In genomic region chr6:85641522-85641915, GRCh38 we compare ENCODE assay signal across 8 cellular contexts. TPM values are rescaled to one million over a fixed set of nuclear protein-coding genes. Genes with fewer than 3 reads are reported as not detected.
DNase-seq lines count a peak whose midpoint lies in the region; ATAC-seq and TF ChIP-seq lines count a peak whose summit lies in the region.

No MANE protein-coding gene starts in this region.

- H2AFZ ChIP-seq in SU-DHL-6 (ENCODE audit: low read depth, low read length, severe bottlenecking) (no peak overlapping the region), trophoblast cell (ENCODE audit: insufficient read depth, low read length, poor library complexity) (no peak overlapping the region)

- WGBS in trophoblast cell (ENCODE audit: extremely low coverage, insufficient coverage, insufficient read length): no CpG with 5 or more reads among the region's 14 CpGs

- H3K4me3 Mint-ChIP-seq in activated CD4-positive, alpha-beta T cell treated with anti-CD3 and anti-CD28 coated beads for 36 hours: peak overlapping the region; percentile 88

- DNase-seq in activated CD4-positive, alpha-beta T cell treated with anti-CD3 and anti-CD28 coated beads for 36 hours: no peak
- no peak for DNase-seq in activated CD4-positive, alpha-beta T cell treated with anti-CD3 and anti-CD28 coated beads, Interleukin-2, amount 50 U/mL, for 1 hour
- DNase-seq in fibroblast of mammary gland (ENCODE audit: low read depth) (peak; percentile 37), trophoblast cell (peak in 1 of 2 donors; percentile 6)

- peaks cover 44% of the 10 kb centered on the region for H3K36me3 ChIP-seq in SU-DHL-6 (ENCODE audit: low read length)
- peaks cover 7 to 8% of the 10 kb centered on the region in 2 experiments for H3K36me3 ChIP-seq in trophoblast cell (ENCODE audit: control insufficient read depth in 1 of 2, insufficient read depth in 2 of 2, low read length in 2 of 2)

- POLR2A ChIA-PET in activated CD4-positive, alpha-beta T cell treated with anti-CD3 and anti-CD28 coated beads for 36 hours (lab: Charles Lee): interaction anchor here (1.0 to 8.3 kb wide), 6 partner anchors 10 to 48 kb away, joined by 3 to 265 read pairs (median 14); partner anchors contain the start of gene SNX14

- no peak for ATAC-seq in activated CD4-positive, alpha-beta T cell treated with anti-CD3 and anti-CD28 coated beads for 36 hours
- ATAC-seq in HG03432 (IDR thresholded peaks at IDR 0.05; ENCODE audit: unreplicated experiment) (no peak), GM21528 (IDR thresholded peaks at IDR 0.05; ENCODE audit: low FRiP score, unreplicated experiment) (no peak), HG03045 (IDR thresholded peaks at IDR 0.05; ENCODE audit: unreplicated experiment) (no peak)

- H3K4me1 Mint-ChIP-seq in activated CD4-positive, alpha-beta T cell treated with anti-CD3 and anti-CD28 coated beads for 36 hours: peaks cover 58% of the 10 kb centered on the region

- H3K4me2 ChIP-seq in SU-DHL-6 (ENCODE audit: low read depth, low read length, poor library complexity, severe bottlenecking) (peak overlapping the region; percentile 70), trophoblast cell (ENCODE audit: low read length) (peak overlapping the region; percentile 62)

- no peak overlapping the region for H3K23ac ChIP-seq in trophoblast cell (ENCODE audit: low read length)

- H4K8ac ChIP-seq in trophoblast cell (ENCODE audit: low read depth, low read length): no peak overlapping the region

- intact Hi-C loops in activated CD4-positive, alpha-beta T cell treated with anti-CD3 and anti-CD28 coated beads for 36 hours (cut with DNase I, micrococcal nuclease): loop anchor here in 1 of 2 experiments (2.0 to 10.0 kb wide), 3 partner anchors 15 to 1951 kb away; partner anchors contain the start of genes CYB5R4, ORC3 and RIPPLY2

- CTCF ChIA-PET in activated CD4-positive, alpha-beta T cell treated with anti-CD3 and anti-CD28 coated beads for 36 hours (lab: Charles Lee): interaction anchor here (1.3 to 1.5 kb wide), 2 partner anchors 31 to 37 kb away, joined by 5 to 7 read pairs; no protein-coding TSS in a partner anchor

- peak overlapping the region; percentile 11 for H3K18ac ChIP-seq in trophoblast cell (ENCODE audit: low read length)

- peak overlapping the region; percentile 18 for H4K91ac ChIP-seq in trophoblast cell (ENCODE audit: low read depth, low read length)

- H3K27me3 ChIP-seq in SU-DHL-6 (ENCODE audit: low read length): no peaks in the 10 kb centered on the region
- no peaks in the 10 kb centered on the region for H3K27me3 ChIP-seq in trophoblast cell (ENCODE audit: insufficient read depth, low read length)

- no peak overlapping the region for H2BK5ac ChIP-seq in trophoblast cell (ENCODE audit: low read depth, low read length, poor library complexity)

- peaks cover 19% of the 10 kb centered on the region for H3K79me1 ChIP-seq in trophoblast cell (ENCODE audit: low read length)

- H4K20me1 ChIP-seq in SU-DHL-6 (ENCODE audit: low read depth, low read length): peaks cover 47% of the 10 kb centered on the region

- no peak overlapping the region for H2AK5ac ChIP-seq in trophoblast cell (ENCODE audit: low read length)

- no peaks in the 10 kb centered on the region for H3K27me3 Mint-ChIP-seq in activated CD4-positive, alpha-beta T cell treated with anti-CD3 and anti-CD28 coated beads for 36 hours

- peaks cover 17% of the 10 kb centered on the region for H3F3A ChIP-seq in SU-DHL-6 (ENCODE audit: insufficient read depth)

- H3K27ac ChIP-seq in SU-DHL-6 (ENCODE audit: low read depth, low read length) (peak overlapping the region; percentile 91), trophoblast cell (ENCODE audit: low read depth, low read length) (no peak overlapping the region)

- no peak overlapping the region for H2BK12ac ChIP-seq in trophoblast cell (ENCODE audit: low read length)

- H3K79me2 ChIP-seq in SU-DHL-6 (ENCODE audit: insufficient read depth, low read length): peaks cover 62% of the 10 kb centered on the region
- H3K79me2 ChIP-seq in trophoblast cell (ENCODE audit: control insufficient read depth, insufficient read depth, low read length, poor library complexity): peaks cover 26% of the 10 kb centered on the region

- no peaks in the 10 kb centered on the region for H3K9me3 Mint-ChIP-seq in activated CD4-positive, alpha-beta T cell treated with anti-CD3 and anti-CD28 coated beads for 36 hours (ENCODE audit: low read depth)

- H3K9me3 ChIP-seq in SU-DHL-6 (ENCODE audit: insufficient read depth, low read length) (no peaks in the 10 kb centered on the region), trophoblast cell (ENCODE audit: insufficient read depth, low read depth, low read length) (peaks cover 2% of the 10 kb centered on the region)

- H3K9me2 ChIP-seq in SU-DHL-6 (replicated peaks; ENCODE audit: insufficient read depth, low read length): no peaks in the 10 kb centered on the region

- no peaks in the 10 kb centered on the region for H3K4me1 ChIP-seq in trophoblast cell (ENCODE audit: control insufficient read depth in 1 of 2, insufficient read depth in 2 of 2, low read length in 2 of 2)

- H4K12ac ChIP-seq in trophoblast cell (ENCODE audit: low read depth, low read length): no peak overlapping the region

- H3K4ac ChIP-seq in trophoblast cell (ENCODE audit: low read depth, low read length): peak overlapping the region; percentile 100

- H3K9ac ChIP-seq in SU-DHL-6 (ENCODE audit: low read length) (peak overlapping the region; percentile 99), trophoblast cell (ENCODE audit: low read length) (peak overlapping the region; percentile 96)

- peaks cover 60% of the 10 kb centered on the region for H3K36me3 Mint-ChIP-seq in activated CD4-positive, alpha-beta T cell treated with anti-CD3 and anti-CD28 coated beads for 36 hours (ENCODE audit: low read depth)

- no peak for TF ChIP-seq CTCF in SU-DHL-6 (IDR thresholded peaks at IDR 0.05; ENCODE audit: insufficient read depth, low read length, poor library complexity, severe bottlenecking)
- TF ChIP-seq CTCF in fibroblast of mammary gland (conservative IDR thresholded peaks at IDR 0.05; ENCODE audit: control insufficient read depth, insufficient read depth, low read depth, low read length): no peak

- H3K14ac ChIP-seq in trophoblast cell (ENCODE audit: low read length): peak overlapping the region; percentile 32

- no peak overlapping the region for H2BK120ac ChIP-seq in trophoblast cell (ENCODE audit: insufficient read depth, low read length, poor library complexity)

- H3K27ac Mint-ChIP-seq in activated CD4-positive, alpha-beta T cell treated with anti-CD3 and anti-CD28 coated beads for 36 hours: peak overlapping the region; percentile 99

- H3K4me3 ChIP-seq in SU-DHL-6 (ENCODE audit: insufficient read depth, low read length, poor library complexity, severe bottlenecking) (peak overlapping the region; percentile 83), fibroblast of mammary gland (ENCODE audit: control insufficient read depth, low read depth, low read length) (peak overlapping the region; percentile 99), trophoblast cell (ENCODE audit: low read depth, low read length) (peak overlapping the region; percentile 100)

RNA-seq across cellular contexts. Expression of gene SYNCRIP, which starts 1.2 kb away (rescaled TPM):
- 100 to 1,000 TPM; 156 to 191 TPM for total RNA-seq in activated CD4-positive, alpha-beta T cell treated with anti-CD3 and anti-CD28 coated beads for 36 hours
- 118 and 119 TPM in 2 replicates for polyA plus RNA-seq in trophoblast cell (2013)

RNA-seq across cellular contexts. Expression of gene SNX14, which starts 47.9 kb away (rescaled TPM):
- 10 to 100 TPM; 38.4 to 54.7 TPM for total RNA-seq in activated CD4-positive, alpha-beta T cell treated with anti-CD3 and anti-CD28 coated beads for 36 hours
- 67.9 and 69.8 TPM in 2 replicates for polyA plus RNA-seq in trophoblast cell (2013)
